In genomic region chr15:94607176-94607654, GRCh38 we compare ENCODE assay signal across 13 cellular contexts.
A peak's percentile ranks its signal among the peaks of the same experiment; 100 is the strongest.
DNase-seq lines count a peak whose midpoint lies in the region; ATAC-seq, FAIRE-seq and TF ChIP-seq lines count a peak whose summit lies in the region.
"Had no signal": no experiment of that assay in that cellular context is flagged by ENCODE, and none has a peak within 500 bp of the region (broad histone marks: within the 10 kb centered on the region; RNA-seq: fewer than 3 reads in every experiment).

No MANE protein-coding gene starts in this region.

- H3K27me3 ChIP-seq in K562 (ENCODE audit: control insufficient read depth in 2 of 2, insufficient read depth in 2 of 2, low read length in 2 of 2) (no peaks in the 10 kb centered on the region), left lung (peaks cover 0 to 15% of the 10 kb centered on the region in 2 donors), transverse colon (no peaks in the 10 kb centered on the region)

- H3K36me3 ChIP-seq in K562 (ENCODE audit: control insufficient read depth, insufficient read depth, low read length) (no peaks in the 10 kb centered on the region), left lung (no peaks in the 10 kb centered on the region), transverse colon (no peaks in the 10 kb centered on the region)
- H3K36me3 ChIP-seq: prostate gland, thoracic aorta had no signal

- H3K4me3 ChIP-seq in K562 (no peak overlapping the region), left lung (no peak overlapping the region), transverse colon (no peak overlapping the region)
- H3K4me3 ChIP-seq: prostate gland, thoracic aorta had no signal

- no peak overlapping the region for H2AFZ ChIP-seq in K562 (ENCODE audit: low read depth, low read length)

- H3K36me3 Mint-ChIP-seq in nephron progenitor cell (ENCODE audit: low read depth): peaks cover 3% of the 10 kb centered on the region
- peaks cover 16% of the 10 kb centered on the region for H3K36me3 Mint-ChIP-seq in HFFc6 (ENCODE audit: low read depth)

- no peak for FAIRE-seq in K562 (lab: Jason Lieb, UNC)

- intact Hi-C loops in Right ventricle myocardium inferior (cut with DNase I) (no loop called here), cardiac septum (cut with DNase I) (no loop called here), K562 (cut with micrococcal nuclease) (no loop called here), left lung (cut with DNase I) (no loop called here), transverse colon (cut with DNase I; ENCODE audit: low total_unique reads) (no loop called here)

- peaks cover 4% of the 10 kb centered on the region for H3K27me3 Mint-ChIP-seq in nephron progenitor cell (ENCODE audit: low read depth, poor library complexity)
- no peaks in the 10 kb centered on the region for H3K27me3 Mint-ChIP-seq in HFFc6 (ENCODE audit: insufficient read depth)

- H3K4me1 Mint-ChIP-seq in nephron progenitor cell: peaks cover 5% of the 10 kb centered on the region
- H3K4me1 Mint-ChIP-seq in HFFc6 (ENCODE audit: low read depth): no peaks in the 10 kb centered on the region

- no peak overlapping the region for H3K9ac ChIP-seq in K562 (ENCODE audit: insufficient read depth in 1 of 2, low read depth in 2 of 2, low read length in 2 of 2)

- no peak for TF ChIP-seq CTCF in K562 (IDR thresholded peaks at IDR 0.05 in 2 of 3, conservative IDR thresholded peaks at IDR 0.05 in 1 of 3; ENCODE audit: insufficient read depth in 2 of 3, low read depth in 1 of 3, low read length in 3 of 3)
- no peak for TF ChIP-seq CTCF in left lung (IDR thresholded peaks at IDR 0.05)
- no peak for TF ChIP-seq CTCF in transverse colon (IDR thresholded peaks at IDR 0.05)
- no peak for TF ChIP-seq CTCF in nephron progenitor cell (IDR thresholded peaks at IDR 0.05)
- TF ChIP-seq CTCF in HFFc6 (IDR thresholded peaks at IDR 0.05): no peak

- H3K4me2 ChIP-seq in K562 (ENCODE audit: insufficient read depth, low read length): no peak overlapping the region

- 2% methylated on average over 6 of the region's 7 CpGs for WGBS in K562 (ENCODE audit: insufficient coverage, low coverage, missing lambda C conversion rate)
- WGBS in transverse colon (ENCODE audit: low coverage in 1 of 2), 2 donors: 29 to 48% methylated on average over 6 to 7 of the region's 7 CpGs

- CTCF ChIA-PET in K562 (lab: Yijun Ruan, JAX; ENCODE audit: low intra/inter-chr PET ratio): no interaction called here

- DNase-seq in Right ventricle myocardium inferior (ENCODE audit: missing footprints) (no peak), cardiac septum (ENCODE audit: low spot score) (no peak), K562 (ENCODE audit: extremely low read depth in 1 of 4, low spot score in 3 of 4) (no peak), left lung (no peak), transverse colon (peak; percentile 17), HT-29 (ENCODE audit: low spot score) (no peak), nephron progenitor cell (no peak), HFFc6 (no peak)
- DNase-seq: activated B cell treated with CpG ODN at 0.5 μM for 24 hours; activated effector memory CD4-positive, alpha-beta T cell treated with Interleukin-2 at 50 U/mL for 16 hours; NCI-H2227 treated with DMSO at 0.1 percent for 48 hours had no signal

- no peaks in the 10 kb centered on the region for H3K79me2 ChIP-seq in K562 (ENCODE audit: control insufficient read depth, insufficient read depth, low read length)

- H3K27ac Mint-ChIP-seq in nephron progenitor cell (no peak overlapping the region), HFFc6 (no peak overlapping the region)
- H3K27ac Mint-ChIP-seq: activated B cell treated with CpG ODN at 0.5 μM for 24 hours had no signal

- no peaks in the 10 kb centered on the region for H3K9me3 ChIP-seq in K562 (replicated peaks; ENCODE audit: control insufficient read depth, insufficient read depth, low read depth, low read length)
- H3K9me3 ChIP-seq in left lung: no peaks in the 10 kb centered on the region
- H3K9me3 ChIP-seq in transverse colon: no peaks in the 10 kb centered on the region
- H3K9me3 ChIP-seq: prostate gland, thoracic aorta had no signal

- POLR2A ChIA-PET in K562 (lab: Yijun Ruan, JAX): interaction anchor here (1.0 kb wide), 1 partner anchor 12 kb away, joined by 4 read pairs; no protein-coding TSS in a partner anchor

- H4K20me1 ChIP-seq in K562 (replicated peaks; ENCODE audit: control insufficient read depth, insufficient read depth, low read length): no peaks in the 10 kb centered on the region

- H3K9me3 Mint-ChIP-seq in nephron progenitor cell (no peaks in the 10 kb centered on the region), HFFc6 (peaks cover 60% of the 10 kb centered on the region)
- H3K9me3 Mint-ChIP-seq: activated B cell treated with CpG ODN at 0.5 μM for 24 hours had no signal

- H3K4me3 Mint-ChIP-seq in nephron progenitor cell (no peak overlapping the region), HFFc6 (no peak overlapping the region)
- H3K4me3 Mint-ChIP-seq: activated B cell treated with CpG ODN at 0.5 μM for 24 hours had no signal

- no peak for TF ChIP-seq POLR2A in K562 (conservative IDR thresholded peaks at IDR 0.05)
- no peak for TF ChIP-seq POLR2A in transverse colon (IDR thresholded peaks at IDR 0.05)

- no peak for TF ChIP-seq RAD21 in K562 (CRISPR knock-in tag; conservative IDR thresholded peaks at IDR 0.05 in 1 of 2, IDR thresholded peaks at IDR 0.05 in 1 of 2)

- no TSS peak for BruUV-seq in K562 (replicated peaks; lab: Mats Ljungman, UMichigan)

- in situ Hi-C loops in K562 (cut with MboI): no loop called here
- in situ Hi-C loops in transverse colon (cut with MboI; ENCODE audit: low pct_ligation_motif_present in 1 of 4, low pct_unique_long_range_greater_than_20kb in 1 of 4, low sequenced_read_pairs in 3 of 4): no loop called here

- H3K4me1 ChIP-seq in K562 (replicated peaks in 1 of 2; ENCODE audit: control insufficient read depth in 2 of 2, insufficient read depth in 2 of 2, low read length in 2 of 2) (no peaks in the 10 kb centered on the region), left lung (peaks cover 6% of the 10 kb centered on the region in 2 donors), transverse colon (peaks cover 0 to 3% (median 0%) of the 10 kb centered on the region in 4 donors)
- H3K4me1 ChIP-seq: prostate gland had no signal

- peak; percentile 70 for ATAC-seq in Right ventricle myocardium inferior
- ATAC-seq in K562: no peak
- ATAC-seq in left lung: peak; percentile 48

- no peak overlapping the region for H3K27ac ChIP-seq in K562 (ENCODE audit: extremely low read depth, low read depth, low read length)
- peak overlapping the region in 1 of 2 donors; percentile 30 for H3K27ac ChIP-seq in left lung
- H3K27ac ChIP-seq in transverse colon: peak overlapping the region in 1 of 4 donors; percentile 2
- H3K27ac ChIP-seq: thoracic aorta had no signal

- no peak for TF ChIP-seq EP300 in K562 (IDR thresholded peaks at IDR 0.05; ENCODE audit: low read length)
- no peak for TF ChIP-seq EP300 in transverse colon (IDR thresholded peaks at IDR 0.05; ENCODE audit: low read depth)

- no peaks in the 10 kb centered on the region for H3K9me1 ChIP-seq in K562 (ENCODE audit: control insufficient read depth, insufficient read depth, low read length)

TF ChIP-seq in K562, 482 proteins besides CTCF, POLR2A, EP300 and RAD21:
- TF ChIP-seq PYGO2 (tag; IDR thresholded peaks at IDR 0.05): no peak
- 0 out of 2 replicates have a peak, but pooled peaks have one; percentile 28 for TF ChIP-seq GABPA (tag; conservative IDR thresholded peaks at IDR 0.05; ENCODE audit: low read depth)
